Comparison of ENCODE assay signal across 8 cellular contexts in genomic region chr20:6831461-6831860, GRCh38.
"Had no signal": no experiment of that assay in that cellular context is flagged by ENCODE, and none has a peak within 500 bp of the region (broad histone marks: within the 10 kb centered on the region; RNA-seq: fewer than 3 reads in every experiment).

No MANE protein-coding gene starts in this region.

- ATAC-seq: HCT116, HepG2 had no signal

- H3K27ac ChIP-seq: GM23248, HL-60 had no signal

- H3K4me3 ChIP-seq: GM23248, HAP-1 had no signal

- FAIRE-seq: HepG2 had no signal

- H3K4me1 ChIP-seq: HAP-1 had no signal

- H3K36me3 ChIP-seq: HAP-1 had no signal

- DNase-seq: GM23248, GOT3, H7, HFFc6 had no signal

- H2AFZ ChIP-seq: GM23248 had no signal

- H3K9ac ChIP-seq: GM23248 had no signal

- H3K9me3 ChIP-seq: HAP-1 had no signal
